Comparison of ENCODE assay signal across 1 cellular context in genomic region chr11:82988936-82989627, GRCh38.
TF ChIP-seq lines count a peak whose summit lies in the region.

No MANE protein-coding gene starts in this region.

TF ChIP-seq in HepG2, 621 proteins besides CTCF, POLR2A, EP300 and RAD21 (continued from another document and continues in another):
- TF ChIP-seq, protein P1, sequence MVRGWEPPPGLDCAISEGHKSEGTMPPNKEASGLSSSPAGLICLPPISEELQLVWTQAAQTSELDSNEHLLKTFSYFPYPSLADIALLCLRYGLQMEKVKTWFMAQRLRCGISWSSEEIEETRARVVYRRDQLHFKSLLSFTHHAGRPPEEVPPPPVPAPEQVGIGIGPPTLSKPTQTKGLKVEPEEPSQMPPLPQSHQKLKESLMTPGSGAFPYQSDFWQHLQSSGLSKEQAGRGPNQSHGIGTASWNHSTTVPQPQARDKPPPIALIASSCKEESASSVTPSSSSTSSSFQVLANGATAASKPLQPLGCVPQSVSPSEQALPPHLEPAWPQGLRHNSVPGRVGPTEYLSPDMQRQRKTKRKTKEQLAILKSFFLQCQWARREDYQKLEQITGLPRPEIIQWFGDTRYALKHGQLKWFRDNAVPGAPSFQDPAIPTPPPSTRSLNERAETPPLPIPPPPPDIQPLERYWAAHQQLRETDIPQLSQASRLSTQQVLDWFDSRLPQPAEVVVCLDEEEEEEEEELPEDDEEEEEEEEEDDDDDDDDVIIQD (CRISPR knock-in tag; IDR thresholded peaks at IDR 0.05; ENCODE audit: low read depth) = peak; percentile 82; the same call in 1 of the 2 replicates
- TF ChIP-seq NFE2L2 (IDR thresholded peaks at IDR 0.05; ENCODE audit: low read length) = peak; percentile 60; the same call in 1 of the 2 replicates
- no peak for TF ChIP-seq ZNF20 (CRISPR knock-in tag; IDR thresholded peaks at IDR 0.05)
- TF ChIP-seq SNAPC2 (CRISPR knock-in tag; IDR thresholded peaks at IDR 0.05) = no peak
- no peak for TF ChIP-seq ZNF343 (CRISPR knock-in tag; IDR thresholded peaks at IDR 0.05)
- no peak for TF ChIP-seq ZNF382 (CRISPR knock-in tag; IDR thresholded peaks at IDR 0.05; ENCODE audit: borderline replicate concordance)
- TF ChIP-seq MTA3 (CRISPR knock-in tag; IDR thresholded peaks at IDR 0.05) = no peak
- no peak for TF ChIP-seq ZNF101 (CRISPR knock-in tag; IDR thresholded peaks at IDR 0.05; ENCODE audit: borderline replicate concordance, low read depth)
- TF ChIP-seq, protein P2, sequence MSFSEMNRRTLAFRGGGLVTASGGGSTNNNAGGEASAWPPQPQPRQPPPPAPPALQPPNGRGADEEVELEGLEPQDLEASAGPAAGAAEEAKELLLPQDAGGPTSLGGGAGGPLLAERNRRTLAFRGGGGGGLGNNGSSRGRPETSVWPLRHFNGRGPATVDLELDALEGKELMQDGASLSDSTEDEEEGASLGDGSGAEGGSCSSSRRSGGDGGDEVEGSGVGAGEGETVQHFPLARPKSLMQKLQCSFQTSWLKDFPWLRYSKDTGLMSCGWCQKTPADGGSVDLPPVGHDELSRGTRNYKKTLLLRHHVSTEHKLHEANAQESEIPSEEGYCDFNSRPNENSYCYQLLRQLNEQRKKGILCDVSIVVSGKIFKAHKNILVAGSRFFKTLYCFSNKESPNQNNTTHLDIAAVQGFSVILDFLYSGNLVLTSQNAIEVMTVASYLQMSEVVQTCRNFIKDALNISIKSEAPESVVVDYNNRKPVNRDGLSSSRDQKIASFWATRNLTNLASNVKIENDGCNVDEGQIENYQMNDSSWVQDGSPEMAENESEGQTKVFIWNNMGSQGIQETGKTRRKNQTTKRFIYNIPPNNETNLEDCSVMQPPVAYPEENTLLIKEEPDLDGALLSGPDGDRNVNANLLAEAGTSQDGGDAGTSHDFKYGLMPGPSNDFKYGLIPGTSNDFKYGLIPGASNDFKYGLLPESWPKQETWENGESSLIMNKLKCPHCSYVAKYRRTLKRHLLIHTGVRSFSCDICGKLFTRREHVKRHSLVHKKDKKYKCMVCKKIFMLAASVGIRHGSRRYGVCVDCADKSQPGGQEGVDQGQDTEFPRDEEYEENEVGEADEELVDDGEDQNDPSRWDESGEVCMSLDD (CRISPR knock-in tag; IDR thresholded peaks at IDR 0.05; ENCODE audit: borderline replicate concordance) = no peak
- TF ChIP-seq ZNF546 (CRISPR knock-in tag; conservative IDR thresholded peaks at IDR 0.05) = no peak
- TF ChIP-seq ARHGAP35 (CRISPR knock-in tag; IDR thresholded peaks at IDR 0.05; ENCODE audit: borderline replicate concordance) = no peak
- no peak for TF ChIP-seq ZNF704 (CRISPR knock-in tag; IDR thresholded peaks at IDR 0.05; ENCODE audit: borderline replicate concordance)
- no peak for TF ChIP-seq RELA (CRISPR knock-in tag; IDR thresholded peaks at IDR 0.05)
- TF ChIP-seq THAP11 (CRISPR knock-in tag; IDR thresholded peaks at IDR 0.05) = peak; percentile 54; the same call in 1 of the 2 replicates
- TF ChIP-seq FOXA1 (IDR thresholded peaks at IDR 0.05) = no peak
- peak; percentile 63 for TF ChIP-seq FOXA1 (CRISPR knock-in tag; IDR thresholded peaks at IDR 0.05)
- TF ChIP-seq ZNF205 (CRISPR knock-in tag; IDR thresholded peaks at IDR 0.05) = peak; percentile 24; the same call in 1 of the 2 replicates
- TF ChIP-seq ZNF484 (CRISPR knock-in tag; IDR thresholded peaks at IDR 0.05; ENCODE audit: borderline replicate concordance, low read depth) = no peak
- TF ChIP-seq ZNF577 (CRISPR knock-in tag; IDR thresholded peaks at IDR 0.05; ENCODE audit: borderline replicate concordance, low read depth) = no peak
- TF ChIP-seq ZNF317 (CRISPR knock-in tag; IDR thresholded peaks at IDR 0.05) = peak; percentile 59; the same call in 1 of the 2 replicates
- TF ChIP-seq ZNF674 (CRISPR knock-in tag; IDR thresholded peaks at IDR 0.05; ENCODE audit: low read depth) = no peak
- no peak; the same call in 1 of the 2 replicates for TF ChIP-seq ZNF7 (CRISPR knock-in tag; IDR thresholded peaks at IDR 0.05)
- TF ChIP-seq TOPORS (CRISPR knock-in tag; IDR thresholded peaks at IDR 0.05) = no peak
- TF ChIP-seq FOXO1 (CRISPR knock-in tag; IDR thresholded peaks at IDR 0.05) = peak; percentile 87
- TF ChIP-seq ZNF777 (CRISPR knock-in tag; IDR thresholded peaks at IDR 0.05) = no peak
- no peak for TF ChIP-seq ZNF253 (CRISPR knock-in tag; IDR thresholded peaks at IDR 0.05; ENCODE audit: borderline replicate concordance)
- TF ChIP-seq JUND (CRISPR knock-in tag; IDR thresholded peaks at IDR 0.05) = 0 out of 2 replicates have a peak, but pooled peaks have one; percentile 31
- TF ChIP-seq CCAR2 (optimal IDR thresholded peaks at IDR 0.05; ENCODE audit: low read depth, low read length) = no peak
- no peak for TF ChIP-seq ZNF274 (CRISPR knock-in tag; IDR thresholded peaks at IDR 0.05)
- peak; percentile 65 for TF ChIP-seq TEAD3 (CRISPR knock-in tag; optimal IDR thresholded peaks at IDR 0.05; ENCODE audit: borderline replicate concordance)
- no peak for TF ChIP-seq ZNF326 (CRISPR knock-in tag; IDR thresholded peaks at IDR 0.05; ENCODE audit: borderline replicate concordance)
- TF ChIP-seq ZNF788 (CRISPR knock-in tag; IDR thresholded peaks at IDR 0.05; ENCODE audit: borderline replicate concordance) = no peak
- peak; percentile 68; the same call in 1 of the 2 replicates for TF ChIP-seq CBX5 (CRISPR knock-in tag; IDR thresholded peaks at IDR 0.05; ENCODE audit: borderline replicate concordance)
- TF ChIP-seq, protein P3, sequence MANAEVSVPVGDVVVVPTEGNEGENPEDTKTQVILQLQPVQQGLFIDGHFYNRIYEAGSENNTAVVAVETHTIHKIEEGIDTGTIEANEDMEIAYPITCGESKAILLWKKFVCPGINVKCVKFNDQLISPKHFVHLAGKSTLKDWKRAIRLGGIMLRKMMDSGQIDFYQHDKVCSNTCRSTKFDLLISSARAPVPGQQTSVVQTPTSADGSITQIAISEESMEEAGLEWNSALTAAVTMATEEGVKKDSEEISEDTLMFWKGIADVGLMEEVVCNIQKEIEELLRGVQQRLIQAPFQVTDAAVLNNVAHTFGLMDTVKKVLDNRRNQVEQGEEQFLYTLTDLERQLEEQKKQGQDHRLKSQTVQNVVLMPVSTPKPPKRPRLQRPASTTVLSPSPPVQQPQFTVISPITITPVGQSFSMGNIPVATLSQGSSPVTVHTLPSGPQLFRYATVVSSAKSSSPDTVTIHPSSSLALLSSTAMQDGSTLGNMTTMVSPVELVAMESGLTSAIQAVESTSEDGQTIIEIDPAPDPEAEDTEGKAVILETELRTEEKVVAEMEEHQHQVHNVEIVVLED (CRISPR knock-in tag; IDR thresholded peaks at IDR 0.05; ENCODE audit: borderline replicate concordance) = no peak
- TF ChIP-seq, protein P4, sequence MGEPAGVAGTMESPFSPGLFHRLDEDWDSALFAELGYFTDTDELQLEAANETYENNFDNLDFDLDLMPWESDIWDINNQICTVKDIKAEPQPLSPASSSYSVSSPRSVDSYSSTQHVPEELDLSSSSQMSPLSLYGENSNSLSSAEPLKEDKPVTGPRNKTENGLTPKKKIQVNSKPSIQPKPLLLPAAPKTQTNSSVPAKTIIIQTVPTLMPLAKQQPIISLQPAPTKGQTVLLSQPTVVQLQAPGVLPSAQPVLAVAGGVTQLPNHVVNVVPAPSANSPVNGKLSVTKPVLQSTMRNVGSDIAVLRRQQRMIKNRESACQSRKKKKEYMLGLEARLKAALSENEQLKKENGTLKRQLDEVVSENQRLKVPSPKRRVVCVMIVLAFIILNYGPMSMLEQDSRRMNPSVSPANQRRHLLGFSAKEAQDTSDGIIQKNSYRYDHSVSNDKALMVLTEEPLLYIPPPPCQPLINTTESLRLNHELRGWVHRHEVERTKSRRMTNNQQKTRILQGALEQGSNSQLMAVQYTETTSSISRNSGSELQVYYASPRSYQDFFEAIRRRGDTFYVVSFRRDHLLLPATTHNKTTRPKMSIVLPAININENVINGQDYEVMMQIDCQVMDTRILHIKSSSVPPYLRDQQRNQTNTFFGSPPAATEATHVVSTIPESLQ (CRISPR knock-in tag; conservative IDR thresholded peaks at IDR 0.05) = no peak
- 0 out of 2 replicates have a peak, but pooled peaks have one; percentile 34 for TF ChIP-seq ZNF17 (CRISPR knock-in tag; IDR thresholded peaks at IDR 0.05)
- no peak; the same call in 1 of the 2 replicates for TF ChIP-seq GATA4 (IDR thresholded peaks at IDR 0.05; ENCODE audit: borderline replicate concordance, low read depth)
- no peak for TF ChIP-seq CENPT (CRISPR knock-in tag; IDR thresholded peaks at IDR 0.05; ENCODE audit: low read depth)
- TF ChIP-seq, protein P5, sequence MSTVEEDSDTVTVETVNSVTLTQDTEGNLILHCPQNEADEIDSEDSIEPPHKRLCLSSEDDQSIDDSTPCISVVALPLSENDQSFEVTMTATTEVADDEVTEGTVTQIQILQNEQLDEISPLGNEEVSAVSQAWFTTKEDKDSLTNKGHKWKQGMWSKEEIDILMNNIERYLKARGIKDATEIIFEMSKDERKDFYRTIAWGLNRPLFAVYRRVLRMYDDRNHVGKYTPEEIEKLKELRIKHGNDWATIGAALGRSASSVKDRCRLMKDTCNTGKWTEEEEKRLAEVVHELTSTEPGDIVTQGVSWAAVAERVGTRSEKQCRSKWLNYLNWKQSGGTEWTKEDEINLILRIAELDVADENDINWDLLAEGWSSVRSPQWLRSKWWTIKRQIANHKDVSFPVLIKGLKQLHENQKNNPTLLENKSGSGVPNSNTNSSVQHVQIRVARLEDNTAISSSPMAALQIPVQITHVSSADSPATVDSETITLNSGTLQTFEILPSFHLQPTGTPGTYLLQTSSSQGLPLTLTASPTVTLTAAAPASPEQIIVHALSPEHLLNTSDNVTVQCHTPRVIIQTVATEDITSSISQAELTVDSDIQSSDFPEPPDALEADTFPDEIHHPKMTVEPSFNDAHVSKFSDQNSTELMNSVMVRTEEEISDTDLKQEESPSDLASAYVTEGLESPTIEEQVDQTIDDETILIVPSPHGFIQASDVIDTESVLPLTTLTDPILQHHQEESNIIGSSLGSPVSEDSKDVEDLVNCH (CRISPR knock-in tag; IDR thresholded peaks at IDR 0.05) = no peak
- no peak for TF ChIP-seq BRF2 (CRISPR knock-in tag; IDR thresholded peaks at IDR 0.05)
- no peak for TF ChIP-seq RARG (CRISPR knock-in tag; IDR thresholded peaks at IDR 0.05; ENCODE audit: low read depth)
- TF ChIP-seq ZNF75D (CRISPR knock-in tag; IDR thresholded peaks at IDR 0.05; ENCODE audit: borderline replicate concordance) = no peak
- TF ChIP-seq CEBPG (CRISPR knock-in tag; IDR thresholded peaks at IDR 0.05) = peak; percentile 57
- peak; percentile 87 for TF ChIP-seq PITX1 (CRISPR knock-in tag; IDR thresholded peaks at IDR 0.05)
- TF ChIP-seq TARDBP (CRISPR knock-in tag; IDR thresholded peaks at IDR 0.05) = no peak; the same call in 1 of the 2 replicates
